In the genomic region with DNA sequence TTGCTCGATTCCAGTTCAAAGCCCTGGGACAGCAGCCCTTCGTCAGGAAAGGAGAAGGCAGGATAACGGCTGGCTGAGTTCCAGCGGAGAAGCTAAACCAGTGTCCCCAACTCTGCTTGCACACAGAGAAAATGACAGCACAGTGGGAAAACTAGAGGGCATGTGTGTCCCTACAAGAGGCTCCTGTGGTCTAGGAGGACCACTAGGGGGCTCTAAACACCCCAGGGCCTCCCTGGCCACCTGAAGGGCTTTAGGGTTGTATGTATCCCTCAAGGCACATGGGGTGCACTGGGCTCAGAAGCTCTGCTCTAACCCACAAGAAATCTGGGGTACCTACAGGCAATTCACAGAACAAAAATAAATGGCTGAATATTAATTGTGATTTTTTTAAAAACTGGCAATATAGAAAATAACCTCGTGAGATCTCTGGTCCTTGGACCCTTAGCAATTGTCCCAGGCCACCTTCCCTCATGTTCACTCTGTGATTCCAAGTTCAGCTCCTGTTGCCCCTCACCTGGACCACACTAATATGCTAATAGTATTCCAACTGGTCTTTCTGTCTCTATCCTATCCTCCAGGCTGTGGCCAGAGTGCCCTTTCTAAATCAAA, we compare ENCODE assay signal across 8 cellular contexts. TPM values are rescaled to one million over a fixed set of nuclear protein-coding genes. Genes with fewer than 3 reads are reported as not detected.
A peak's percentile ranks its signal among the peaks of the same experiment; 100 is the strongest.
DNase-seq lines count a peak whose midpoint lies in the region; ATAC-seq, FAIRE-seq and TF ChIP-seq lines count a peak whose summit lies in the region.

No MANE protein-coding gene starts in this region.

- TF ChIP-seq EP300 in K562 (IDR thresholded peaks at IDR 0.05; ENCODE audit: low read length) = no peak

- POLR2A ChIA-PET in CD4-positive, alpha-beta T cell (lab: Charles Lee) = interaction anchor here (0.9 to 1.2 kb wide), 2 partner anchors 9 to 35 kb away, joined by 3 to 4 read pairs; no protein-coding TSS in a partner anchor
- POLR2A ChIA-PET in K562 (lab: Yijun Ruan, JAX) = no interaction called here

- H3K36me3 ChIP-seq in K562 (ENCODE audit: control insufficient read depth, insufficient read depth, low read length) = peaks cover 88% of the 10 kb centered on the region

- peak; percentile 67 for TF ChIP-seq CTCF in CD4-positive, alpha-beta T cell (IDR thresholded peaks at IDR 0.05)
- peak; percentile 73 to 97 (median 82) for TF ChIP-seq CTCF in K562 (IDR thresholded peaks at IDR 0.05 in 2 of 3, conservative IDR thresholded peaks at IDR 0.05 in 1 of 3; ENCODE audit: insufficient read depth in 2 of 3, low read depth in 1 of 3, low read length in 3 of 3)

- H3K27ac Mint-ChIP-seq in CD4-positive, alpha-beta T cell = peak overlapping the region; percentile 50

- no peaks in the 10 kb centered on the region for H3K4me1 ChIP-seq in K562 (replicated peaks in 1 of 2; ENCODE audit: control insufficient read depth in 2 of 2, insufficient read depth in 2 of 2, low read length in 2 of 2)

- H3K27ac ChIP-seq in CD4-positive, alpha-beta T cell (ENCODE audit: low read depth, low read length) = peak overlapping the region; percentile 22
- H3K27ac ChIP-seq in K562 (ENCODE audit: extremely low read depth, low read depth, low read length) = no peak overlapping the region

- BruUV-seq in K562 (replicated peaks; lab: Mats Ljungman, UMichigan) = no TSS peak

- H3K4me1 Mint-ChIP-seq in CD4-positive, alpha-beta T cell (ENCODE audit: low read depth) = peaks cover 46% of the 10 kb centered on the region

- CTCF ChIA-PET in CD4-positive, alpha-beta T cell (lab: Charles Lee) = interaction anchor here (1.1 to 1.4 kb wide), 4 partner anchors 13 to 30 kb away, joined by 3 to 7 read pairs (median 4); a partner anchor contains a TSS
- CTCF ChIA-PET in K562 (lab: Yijun Ruan, JAX; ENCODE audit: low intra/inter-chr PET ratio) = interaction anchor here (0.7 kb wide), 1 partner anchor 192 kb away, joined by 3 read pairs; no protein-coding TSS in a partner anchor

- FAIRE-seq in K562 (lab: Jason Lieb, UNC) = peak; percentile 60

- H3K4me2 ChIP-seq in K562 (ENCODE audit: insufficient read depth, low read length) = no peak overlapping the region

- H3K27me3 ChIP-seq in CD4-positive, alpha-beta T cell (ENCODE audit: control insufficient read depth, insufficient read depth, low read length) = no peaks in the 10 kb centered on the region
- no peaks in the 10 kb centered on the region for H3K27me3 ChIP-seq in K562 (ENCODE audit: control insufficient read depth in 2 of 2, insufficient read depth in 2 of 2, low read length in 2 of 2)

- 97% methylated on average over 4 of the region's 5 CpGs for WGBS in K562 (ENCODE audit: insufficient coverage, low coverage, missing lambda C conversion rate)

- no peaks in the 10 kb centered on the region for H3K79me2 ChIP-seq in K562 (ENCODE audit: control insufficient read depth, insufficient read depth, low read length)

- no peaks in the 10 kb centered on the region for H3K27me3 Mint-ChIP-seq in CD4-positive, alpha-beta T cell

- TF ChIP-seq POLR2A in GM18505 (IDR thresholded peaks at IDR 0.05; ENCODE audit: borderline replicate concordance, extremely low read depth, insufficient read depth, insufficient read length) (peak; percentile 58), K562 (conservative IDR thresholded peaks at IDR 0.05) (no peak)

- in situ Hi-C loops in K562 (cut with MboI) = no loop called here

- H3K36me3 Mint-ChIP-seq in CD4-positive, alpha-beta T cell (ENCODE audit: low read depth) = peaks cover 98% of the 10 kb centered on the region

- ATAC-seq in CD4-positive, alpha-beta T cell (ENCODE audit: poor library complexity) = peak; percentile 92
- ATAC-seq in GM18505 (IDR thresholded peaks at IDR 0.05; ENCODE audit: unreplicated experiment) (no peak), K562 (peak; percentile 99), GM21381 (IDR thresholded peaks at IDR 0.05; ENCODE audit: unreplicated experiment) (no peak)

- H3K9me3 Mint-ChIP-seq in CD4-positive, alpha-beta T cell = no peaks in the 10 kb centered on the region

- H2AFZ ChIP-seq in K562 (ENCODE audit: low read depth, low read length) = no peak overlapping the region

- no peak overlapping the region for H3K4me3 Mint-ChIP-seq in CD4-positive, alpha-beta T cell

- peak in 4 of 10 experiments; percentile 19 to 33 (median 22) for DNase-seq in CD4-positive, alpha-beta T cell
- peak; percentile 5 for DNase-seq in NCI-H526 treated with DMSO at 0.1 percent for 48 hours (lab: John Stamatoyannopoulos, UW)
- peak; percentile 31 to 67 (median 54) for DNase-seq in K562 (ENCODE audit: extremely low read depth in 1 of 4, low spot score in 3 of 4)
- DNase-seq in kidney tubule cell (ENCODE audit: low spot score) = peak; percentile 39
- no peak for DNase-seq in NCI-H524 treated with DMSO at 0.1 percent for 48 hours (lab: John Stamatoyannopoulos, UW)
- no peak for DNase-seq in kidney glomerular epithelial cell (lab: John Stamatoyannopoulos, UW)

- peak; percentile 22 to 62; a peak in 2 of 4 replicates for TF ChIP-seq RAD21 in K562 (CRISPR knock-in tag; conservative IDR thresholded peaks at IDR 0.05 in 1 of 2, IDR thresholded peaks at IDR 0.05 in 1 of 2)

- no peaks in the 10 kb centered on the region for H3K9me1 ChIP-seq in K562 (ENCODE audit: control insufficient read depth, insufficient read depth, low read length)

- no peak overlapping the region for H3K4me3 ChIP-seq in K562

- H4K20me1 ChIP-seq in K562 (replicated peaks; ENCODE audit: control insufficient read depth, insufficient read depth, low read length) = no peaks in the 10 kb centered on the region

- intact Hi-C loops in CD4-positive, alpha-beta T cell (cut with DNase I, micrococcal nuclease) = loop anchor here (1.0 to 2.0 kb wide), 2 partner anchors 34 kb away; no protein-coding TSS in a partner anchor
- intact Hi-C loops in K562 (cut with micrococcal nuclease) = loop anchor here (1.0 kb wide), 1 partner anchor 34 kb away; no protein-coding TSS in a partner anchor

- no peak overlapping the region for H3K9ac ChIP-seq in K562 (ENCODE audit: insufficient read depth in 1 of 2, low read depth in 2 of 2, low read length in 2 of 2)

- H3K9me3 ChIP-seq in CD4-positive, alpha-beta T cell (ENCODE audit: control insufficient read depth, low read length) = no peaks in the 10 kb centered on the region
- no peaks in the 10 kb centered on the region for H3K9me3 ChIP-seq in K562 (replicated peaks; ENCODE audit: control insufficient read depth, insufficient read depth, low read depth, low read length)

RNA-seq across cellular contexts. Expression of a gene that starts 17.5 kb away (rescaled TPM):
- total RNA-seq in CD4-positive, alpha-beta T cell = 10 to 100 TPM; 56.6 to 57.8 TPM
- total RNA-seq in K562 (2011; cell fraction: chromatin; rRNA removed; ENCODE audit: low replicate concordance) = 23.7 and 38.9 TPM in 2 replicates
- 18.3 TPM in 2 replicates for total RNA-seq in K562 (2011; cell fraction: nucleolus; rRNA removed)
- total RNA-seq in K562 (2011; cell fraction: nucleoplasm; rRNA removed) = 21.9 and 25.7 TPM in 2 replicates
- total RNA-seq in K562 (2014; rRNA removed) = 19.3 and 25.5 TPM in 2 replicates
- total RNA-seq in K562 (2014; rRNA removed; fragmentation: Illumina TruSeq; extraction: Trizol) = 26.8 and 29.8 TPM in 2 replicates
- 32.2 and 33.4 TPM in 2 replicates for total RNA-seq in K562 (2015; rRNA removed; fragmentation: Illumina TruSeq; extraction: Trizol)
- 31.8 and 34.4 TPM in 2 replicates for total RNA-seq in K562 (2021)
- 21.1 and 28.1 TPM in 2 replicates for polyA plus RNA-seq in K562 (2011; rRNA removed)
- 13.5 and 14.5 TPM in 2 replicates for polyA plus RNA-seq in K562 (2011; cell fraction: cytosol; rRNA removed)
- polyA plus RNA-seq in K562 (2011; cell fraction: nucleus; rRNA removed) = 22.4 and 26.8 TPM in 2 replicates
- 24.5 and 30.2 TPM in 2 replicates for polyA plus RNA-seq in K562 (2012)
- 26.3 and 31.0 TPM in 2 replicates for polyA plus RNA-seq in K562 (2014; fragmentation: Illumina TruSeq; extraction: Trizol)
- 1 to 10 TPM; 8.7 to 8.8 TPM for polyA plus RNA-seq in K562 (2014; fragmentation: Nextera tagmentation; extraction: Ambion mirVana)
- 20.8 and 24.4 TPM in 2 replicates for polyA plus RNA-seq in K562 (2014; rRNA removed)
- polyA minus RNA-seq in K562 (2011; rRNA and poly(A)+ RNA removed) = 37.2 and 48.2 TPM in 2 replicates
- 15.6 and 40.9 TPM in 2 replicates for polyA minus RNA-seq in K562 (2011; cell fraction: cytosol; rRNA and poly(A)+ RNA removed)
- 27.1 and 29.4 TPM in 2 replicates for polyA minus RNA-seq in K562 (2011; cell fraction: nucleus; rRNA and poly(A)+ RNA removed)

Comparison
In these comparisons a context has a peak if more than half of its experiments do, and no peak if none do; other contexts are left out.
1. ATAC-seq: peak in CD4-positive, alpha-beta T cell (single experiment) and K562 (single experiment); none in GM18505 (single experiment) and GM21381 (single experiment).
2. DNase-seq: peak in NCI-H526 treated with DMSO at 0.1 percent for 48 hours (single experiment), K562 (4 of 4) and kidney tubule cell (single experiment); none in NCI-H524 treated with DMSO at 0.1 percent for 48 hours (single experiment) and kidney glomerular epithelial cell (single experiment).